ENCODE assay signal across 8 cellular contexts in genomic region chr17:82019905-82020873, GRCh38. TPM values are rescaled to one million over a fixed set of nuclear protein-coding genes. Genes with fewer than 3 reads are reported as not detected.
DNase-seq lines count a peak whose midpoint lies in the region; ATAC-seq and TF ChIP-seq lines count a peak whose summit lies in the region.

No MANE protein-coding gene starts in this region.

- H3K9me2 ChIP-seq in HCT116 (ENCODE audit: insufficient read depth) = no peaks in the 10 kb centered on the region

- H3K27me3 ChIP-seq in HCT116 (ENCODE audit: insufficient read depth, low read length) = no peaks in the 10 kb centered on the region
- H3K27me3 ChIP-seq in RWPE2 (ENCODE audit: insufficient read depth, poor library complexity, severe bottlenecking) = no peaks in the 10 kb centered on the region
- H3K27me3 ChIP-seq in cardiac muscle cell = no peaks in the 10 kb centered on the region

- 0 out of 2 replicates have a peak overlapping the region, but pooled peaks have one; percentile 5 for H3K9ac ChIP-seq in HCT116 (ENCODE audit: low read length)

- BruUV-seq in HCT116 (replicated peaks; lab: Mats Ljungman, UMichigan) = no TSS peak

- H4K20me1 ChIP-seq in HCT116 (ENCODE audit: insufficient read depth) = peaks cover 4% of the 10 kb centered on the region; the same call in 1 of the 2 replicates

- H3K36me3 ChIP-seq in HCT116 (ENCODE audit: control insufficient read depth in 1 of 2, insufficient read depth in 2 of 2, low read length in 2 of 2) (peaks cover 0 to 10% of the 10 kb centered on the region in 2 experiments; a peak in 1 of 4 replicates), RWPE2 (ENCODE audit: low read depth) (0 out of 2 replicates have a peak, but pooled peaks cover 9% of the 10 kb centered on the region), cardiac muscle cell (no peaks in the 10 kb centered on the region)

- H3K79me2 ChIP-seq in HCT116 (ENCODE audit: insufficient read depth, low read length) = peaks cover 46% of the 10 kb centered on the region

- POLR2A ChIA-PET in HCT116 (lab: Charles Lee) = interaction anchor here (0.7 to 1.5 kb wide), 5 partner anchors 11 to 151 kb away, joined by 3 to 4 read pairs (median 3); partner anchors contain the start of genes DCXR, MAFG and RAC3

- ATAC-seq in HCT116 (peak; percentile 30), RWPE2 (ENCODE audit: low read depth) (no peak), HG02642 (IDR thresholded peaks at IDR 0.05; ENCODE audit: poor library complexity, unreplicated experiment) (no peak)

- CTCF ChIA-PET in HCT116 (lab: Charles Lee) = interaction anchor here (0.7 to 5.3 kb wide), 20 partner anchors 9 to 345 kb away, joined by 3 to 151 read pairs (median 5); partner anchors contain the start of genes ARHGDIA, DCXR, MAFG and NOTUM

- H2AFZ ChIP-seq in HCT116 (ENCODE audit: low read depth, low read length, poor library complexity, severe bottlenecking) = no peak overlapping the region

- H3K4me3 ChIP-seq in AG10803 (ENCODE audit: low read length) (no peak overlapping the region), HCT116 (replicated peaks in 1 of 2; ENCODE audit: low read depth in 1 of 2, low read length in 2 of 2) (no peak overlapping the region), RWPE2 (ENCODE audit: severe bottlenecking) (no peak overlapping the region), cardiac muscle cell (no peak overlapping the region)

- H3K4me1 ChIP-seq in HCT116 (ENCODE audit: control insufficient read depth in 1 of 2, insufficient read depth in 2 of 2, low read length in 2 of 2) = peaks cover 29 to 47% of the 10 kb centered on the region in 2 experiments
- H3K4me1 ChIP-seq in RWPE2 (ENCODE audit: insufficient read depth, poor library complexity, severe bottlenecking) = no peaks in the 10 kb centered on the region
- no peaks in the 10 kb centered on the region for H3K4me1 ChIP-seq in cardiac muscle cell (ENCODE audit: low read depth)

- DNase-seq in AG10803 (ENCODE audit: low read depth) = peak; percentile 16
- DNase-seq in HCT116 (ENCODE audit: low read depth, low spot score) = peak; percentile 56
- no peak for DNase-seq in RWPE2 (ENCODE audit: low spot score)
- peak; percentile 44 for DNase-seq in activated T-helper 9 cell treated with anti-CD3 and anti-CD28 coated beads, Interleukin-2, amount 50 U/mL, for 16 hours (ENCODE audit: low read depth)
- DNase-seq in cardiac muscle cell (ENCODE audit: low read depth in 1 of 2, low spot score in 1 of 2) = peak; percentile 50 to 80
- peak; percentile 43 to 62 (median 54) for DNase-seq in stimulated activated CD4-positive, alpha-beta T cell treated with anti-CD3 and anti-CD28 coated beads, Interleukin-1b, Interleukin-23, amount 100 ng/mL, for 24 hours (ENCODE audit: low read depth in 4 of 4, low spot score in 1 of 4)
- DNase-seq in DMS114 treated with DMSO at 0.1 percent for 48 hours (lab: John Stamatoyannopoulos, UW; ENCODE audit: unreplicated experiment) = no peak

- TF ChIP-seq CTCF in AG10803 (conservative IDR thresholded peaks at IDR 0.05; ENCODE audit: low read length) = peak; percentile 62
- TF ChIP-seq CTCF in HCT116 (IDR thresholded peaks at IDR 0.05 in 2 of 3, conservative IDR thresholded peaks at IDR 0.05 in 1 of 3; ENCODE audit: borderline replicate concordance in 1 of 3, insufficient read depth in 1 of 3, low read depth in 2 of 3, low read length in 2 of 3) = peak; percentile 89 to 95 (median 91)
- TF ChIP-seq CTCF in RWPE2 (IDR thresholded peaks at IDR 0.05; ENCODE audit: poor library complexity, severe bottlenecking) = peak; percentile 69
- TF ChIP-seq CTCF in cardiac muscle cell (IDR thresholded peaks at IDR 0.05; ENCODE audit: low read depth, low read length) = peak; percentile 73

- H3K27ac ChIP-seq in HCT116 (ENCODE audit: low read depth, low read length) (peak overlapping the region; percentile 96), RWPE2 (ENCODE audit: poor library complexity, severe bottlenecking) (no peak overlapping the region), cardiac muscle cell (no peak overlapping the region)

- RAD21 ChIA-PET in HCT116 (lab: Charles Lee; ENCODE audit: low non-redundant PET in 1 of 2, low total read pairs in 2 of 2, uncharacterized antibody in 2 of 2, unreplicated experiment in 2 of 2) = interaction anchor here (0.6 to 5.3 kb wide), 4 partner anchors 60 to 86 kb away, joined by 3 to 50 read pairs (median 22); partner anchors contain the start of gene NOTUM (in 2 of the 2)

- peak overlapping the region; percentile 80 for H3K4me2 ChIP-seq in HCT116 (ENCODE audit: low read length)

- no peak for TF ChIP-seq POLR2A in HCT116 (IDR thresholded peaks at IDR 0.05; ENCODE audit: borderline replicate concordance, extremely low read depth, insufficient read depth, insufficient read length)

- TF ChIP-seq RAD21 in HCT116 (IDR thresholded peaks at IDR 0.05; ENCODE audit: low read depth) = peak; percentile 74

- H3K9me3 ChIP-seq in HCT116 (ENCODE audit: control insufficient read depth in 1 of 2, insufficient read depth in 1 of 2, low read depth in 1 of 2, low read length in 2 of 2) (no peaks in the 10 kb centered on the region), RWPE2 (ENCODE audit: severe bottlenecking) (no peaks in the 10 kb centered on the region), cardiac muscle cell (ENCODE audit: low read depth) (no peaks in the 10 kb centered on the region)

- intact Hi-C loops in HCT116 (cut with micrococcal nuclease) = loop anchor here (2.0 to 5.0 kb wide), 3 partner anchors 17 to 732 kb away; partner anchors contain the start of genes PCYT2 and TBCD

TF ChIP-seq in HCT116, 20 proteins besides CTCF, POLR2A, EP300 and RAD21:
- peak; percentile 19; the same call in 1 of the 2 replicates for TF ChIP-seq ZFX (IDR thresholded peaks at IDR 0.05)
- no peak for TF ChIP-seq MAX (IDR thresholded peaks at IDR 0.05)

RNA-seq across cellular contexts. Expression of gene CENPX, which starts 2.5 kb away (rescaled TPM):
- total RNA-seq in HCT116 (2021; ENCODE audit: unreplicated experiment) (184 TPM), cardiac muscle cell (82.9 and 108 TPM in 2 replicates)
- 149 and 157 TPM in 2 replicates for polyA plus RNA-seq in HCT116 (2012)
- 98.2 and 129 TPM in 2 replicates for polyA plus RNA-seq in cardiac muscle cell

RNA-seq across cellular contexts. Expression of gene LRRC45, which starts 2.9 kb away (rescaled TPM):
- total RNA-seq in HCT116 (2021; ENCODE audit: unreplicated experiment) (40.1 TPM), cardiac muscle cell (36.5 and 43.3 TPM in 2 replicates)
- 17.3 and 17.4 TPM in 2 replicates for polyA plus RNA-seq in HCT116 (2012)
- polyA plus RNA-seq in cardiac muscle cell = 15.2 and 31.8 TPM in 2 replicates

RNA-seq across cellular contexts. Expression of gene RAC3, which starts 11.3 kb away (rescaled TPM):
- total RNA-seq in HCT116 (2021; ENCODE audit: unreplicated experiment) = 120 TPM
- 114 and 123 TPM in 2 replicates for polyA plus RNA-seq in HCT116 (2012)
- 58.7 and 73.7 TPM in 2 replicates for total RNA-seq in cardiac muscle cell
- polyA plus RNA-seq in cardiac muscle cell = 9.9 and 16.4 TPM in 2 replicates

RNA-seq across cellular contexts. Expression of gene DCXR, which starts 17.3 kb away (rescaled TPM):
- 306 TPM for total RNA-seq in HCT116 (2021; ENCODE audit: unreplicated experiment)
- polyA plus RNA-seq in HCT116 (2012) = 324 and 351 TPM in 2 replicates
- 164 and 256 TPM in 2 replicates for total RNA-seq in cardiac muscle cell
- polyA plus RNA-seq in cardiac muscle cell = 228 and 312 TPM in 2 replicates

RNA-seq across cellular contexts. Expression of gene RFNG, which starts 31.4 kb away (rescaled TPM):
- total RNA-seq in HCT116 (2021; ENCODE audit: unreplicated experiment) (52.0 TPM), cardiac muscle cell (94.6 and 104 TPM in 2 replicates)
- polyA plus RNA-seq in HCT116 (2012) = 53.5 and 62.2 TPM in 2 replicates
- polyA plus RNA-seq in cardiac muscle cell = 91.0 and 98.3 TPM in 2 replicates

Comparison
In these comparisons a context has a peak if more than half of its experiments do, and no peak if none do; other contexts are left out.
1. DNase-seq: peak in AG10803 (single experiment), HCT116 (single experiment), activated T-helper 9 cell treated with anti-CD3 and anti-CD28 coated beads, Interleukin-2, amount 50 U/mL, for 16 hours (single experiment), cardiac muscle cell (2 of 2) and stimulated activated CD4-positive, alpha-beta T cell treated with anti-CD3 and anti-CD28 coated beads, Interleukin-1b, Interleukin-23, amount 100 ng/mL, for 24 hours (4 of 4); none in RWPE2 (single experiment) and DMS114 treated with DMSO at 0.1 percent for 48 hours (single experiment).
2. Peak in every context shown above with its lines, with median percentiles within 50 percentile points of each other: CTCF ChIP-seq.